ENCODE assay signal across 8 cellular contexts in genomic region chr2:65366595-65367125, GRCh38.
DNase-seq lines count a peak whose midpoint lies in the region; ATAC-seq, FAIRE-seq and TF ChIP-seq lines count a peak whose summit lies in the region.

No MANE protein-coding gene starts in this region.

- peaks cover 42% of the 10 kb centered on the region for H3K4me1 ChIP-seq in suprapubic skin

- TF ChIP-seq EP300 in suprapubic skin (IDR thresholded peaks at IDR 0.05), result no peak

- CTCF ChIA-PET in activated CD8-positive, alpha-beta T cell treated with anti-CD3 and anti-CD28 coated beads, Interleukin-2, amount 10 ng/mL, durations not matched to agents 7 days and 5 days (lab: Charles Lee), result no interaction called here

- peak overlapping the region; percentile 41 for H3K27ac ChIP-seq in suprapubic skin

- peaks cover 2% of the 10 kb centered on the region for H3K27me3 Mint-ChIP-seq in activated CD8-positive, alpha-beta T cell treated with anti-CD3 and anti-CD28 coated beads, Interleukin-2, amount 10 ng/mL, durations not matched to agents 7 days and 5 days (ENCODE audit: low read depth)

- no peak for TF ChIP-seq CTCF in suprapubic skin (IDR thresholded peaks at IDR 0.05)

- no peak overlapping the region for H3K4me3 ChIP-seq in suprapubic skin

- no peak overlapping the region for H3K4me3 Mint-ChIP-seq in activated CD8-positive, alpha-beta T cell treated with anti-CD3 and anti-CD28 coated beads, Interleukin-2, amount 10 ng/mL, durations not matched to agents 7 days and 5 days

- peak; percentile 44 for ATAC-seq in activated CD8-positive, alpha-beta T cell treated with anti-CD3 and anti-CD28 coated beads, Interleukin-2, amount 10 ng/mL, durations not matched to agents 7 days and 5 days

- whole genome bisulfite sequencing in suprapubic skin, result 25% methylated on average over 10 of the region's 10 CpGs

- no peaks in the 10 kb centered on the region for H3K27me3 ChIP-seq in suprapubic skin

- no peaks in the 10 kb centered on the region for H3K9me3 ChIP-seq in suprapubic skin

- H3K36me3 ChIP-seq in suprapubic skin, result no peaks in the 10 kb centered on the region

- peaks cover 11% of the 10 kb centered on the region for H3K4me1 Mint-ChIP-seq in activated CD8-positive, alpha-beta T cell treated with anti-CD3 and anti-CD28 coated beads, Interleukin-2, amount 10 ng/mL, durations not matched to agents 7 days and 5 days (ENCODE audit: low read depth)

- POLR2A ChIA-PET in activated CD8-positive, alpha-beta T cell treated with anti-CD3 and anti-CD28 coated beads, Interleukin-2, amount 10 ng/mL, durations not matched to agents 7 days and 5 days (lab: Charles Lee), result no interaction called here

- TF ChIP-seq POLR2A in H54 (IDR thresholded peaks at IDR 0.05; ENCODE audit: low read depth, low read length) (no peak), suprapubic skin (IDR thresholded peaks at IDR 0.05) (no peak)

- peak; percentile 24 for DNase-seq in NCI-H1105 treated with DMSO at 0.1 percent for 48 hours (lab: John Stamatoyannopoulos, UW)
- no peak for DNase-seq in NCI-H1105 (lab: John Stamatoyannopoulos, UW)
- peak; percentile 34 for DNase-seq in H54 (ENCODE audit: insufficient read length, low spot score)
- peak; percentile 42 for DNase-seq in NCI-H1694 treated with DMSO at 0.1 percent for 48 hours (lab: John Stamatoyannopoulos, UW)
- peak; percentile 33 for DNase-seq in activated CD8-positive, alpha-beta T cell treated with anti-CD3 and anti-CD28 coated beads, Interleukin-2, amount 10 ng/mL, durations not matched to agents 7 days and 5 days
- DNase-seq in iPS-NIHi11 (ENCODE audit: low spot score), result peak; percentile 43
- DNase-seq in suprapubic skin (ENCODE audit: low spot score in 2 of 2), result no peak
- no peak for DNase-seq in effector CD4-positive, alpha-beta T cell

- H3K27ac Mint-ChIP-seq in activated CD8-positive, alpha-beta T cell treated with anti-CD3 and anti-CD28 coated beads, Interleukin-2, amount 10 ng/mL, durations not matched to agents 7 days and 5 days, result no peak overlapping the region

- H3K36me3 Mint-ChIP-seq in activated CD8-positive, alpha-beta T cell treated with anti-CD3 and anti-CD28 coated beads, Interleukin-2, amount 10 ng/mL, durations not matched to agents 7 days and 5 days (ENCODE audit: low read depth), result no peaks in the 10 kb centered on the region

- FAIRE-seq in H54 (lab: Jason Lieb, UNC), result peak; percentile 82

- no peaks in the 10 kb centered on the region for H3K9me3 Mint-ChIP-seq in activated CD8-positive, alpha-beta T cell treated with anti-CD3 and anti-CD28 coated beads, Interleukin-2, amount 10 ng/mL, durations not matched to agents 7 days and 5 days (ENCODE audit: insufficient read depth)

Comparison
In these comparisons a context has a peak if more than half of its experiments do, and no peak if none do; other contexts are left out.
1. DNase-seq: peak in NCI-H1105 treated with DMSO at 0.1 percent for 48 hours (single experiment), H54 (single experiment), NCI-H1694 treated with DMSO at 0.1 percent for 48 hours (single experiment), activated CD8-positive, alpha-beta T cell treated with anti-CD3 and anti-CD28 coated beads, Interleukin-2, amount 10 ng/mL, durations not matched to agents 7 days and 5 days (single experiment) and iPS-NIHi11 (single experiment); none in NCI-H1105 (single experiment), suprapubic skin (0 of 2) and effector CD4-positive, alpha-beta T cell (single experiment).